11 cellular contexts compared by ENCODE assay signal in genomic region chr20:50313223-50313820, GRCh38.
DNase-seq lines count a peak whose midpoint lies in the region; ATAC-seq and TF ChIP-seq lines count a peak whose summit lies in the region.
"Had no signal": no experiment of that assay in that cellular context is flagged by ENCODE, and none has a peak within 500 bp of the region (broad histone marks: within the 10 kb centered on the region; RNA-seq: fewer than 3 reads in every experiment).

No MANE protein-coding gene starts in this region.

- no peaks in the 10 kb centered on the region for H4K20me1 ChIP-seq in SK-N-SH (ENCODE audit: insufficient read depth)

- peaks cover 14% of the 10 kb centered on the region for H3K27me3 Mint-ChIP-seq in activated CD8-positive, alpha-beta T cell treated with anti-CD3 and anti-CD28 coated beads for 36 hours

- TF ChIP-seq POLR2A in gastrocnemius medialis (IDR thresholded peaks at IDR 0.05) = no peak

- H3K27me3 ChIP-seq in SK-N-SH (ENCODE audit: insufficient read depth) (no peaks in the 10 kb centered on the region), gastrocnemius medialis (no peaks in the 10 kb centered on the region)

- in situ Hi-C loops in gastrocnemius medialis (cut with MboI; ENCODE audit: low sequenced_read_pairs in 4 of 4) = no loop called here

- H3K4me2 ChIP-seq in SK-N-SH = 0 out of 2 replicates have a peak overlapping the region, but pooled peaks have one; percentile 20

- TF ChIP-seq CTCF in SK-N-SH (IDR thresholded peaks at IDR 0.05) = no peak
- no peak for TF ChIP-seq CTCF in fibroblast of pulmonary artery (IDR thresholded peaks at IDR 0.05; ENCODE audit: low read length, missing control alignments)
- TF ChIP-seq CTCF in gastrocnemius medialis (IDR thresholded peaks at IDR 0.05 in 4 of 5, conservative IDR thresholded peaks at IDR 0.05 in 1 of 5) = no peak
- no peak for TF ChIP-seq CTCF in activated CD8-positive, alpha-beta T cell treated with anti-CD3 and anti-CD28 coated beads for 36 hours (IDR thresholded peaks at IDR 0.05)

- H3K79me2 ChIP-seq in SK-N-SH (ENCODE audit: insufficient read depth) = no peaks in the 10 kb centered on the region

- H3F3A ChIP-seq in SK-N-SH (replicated peaks; ENCODE audit: insufficient read depth) = peaks cover 12% of the 10 kb centered on the region

- no peak overlapping the region for H3K27ac Mint-ChIP-seq in activated CD8-positive, alpha-beta T cell treated with anti-CD3 and anti-CD28 coated beads for 36 hours
- H3K27ac Mint-ChIP-seq: activated naive CD4-positive, alpha-beta T cell treated with anti-CD3 and anti-CD28 coated beads, Interleukin-2, amount 50 U/mL, for 24 hours had no signal

- DNase-seq in HCEC 1CT = peak; percentile 58
- no peak for DNase-seq in SK-N-SH
- peak; percentile 72 for DNase-seq in fibroblast of pulmonary artery (ENCODE audit: low read depth)
- DNase-seq in gastrocnemius medialis = no peak
- DNase-seq in NCI-H2029 treated with DMSO at 0.1 percent for 48 hours (lab: John Stamatoyannopoulos, UW) = no peak
- no peak for DNase-seq in NCI-H82 treated with DMSO at 0.1 percent for 48 hours (lab: John Stamatoyannopoulos, UW; ENCODE audit: unreplicated experiment)
- DNase-seq in activated CD8-positive, alpha-beta T cell treated with anti-CD3 and anti-CD28 coated beads for 36 hours = no peak
- DNase-seq: activated CD4-positive, CD25-positive, alpha-beta regulatory T cell treated with anti-CD3 and anti-CD28 coated beads, Interleukin-2, amount 50 U/mL, for 72 hours; small intestine had no signal

- H3K4me3 Mint-ChIP-seq in activated CD8-positive, alpha-beta T cell treated with anti-CD3 and anti-CD28 coated beads for 36 hours = no peak overlapping the region
- H3K4me3 Mint-ChIP-seq: activated naive CD4-positive, alpha-beta T cell treated with anti-CD3 and anti-CD28 coated beads, Interleukin-2, amount 50 U/mL, for 24 hours had no signal

- H3K4me3 ChIP-seq in SK-N-SH (ENCODE audit: low read depth in 2 of 2, low read length in 1 of 2) = no peak overlapping the region
- no peak overlapping the region for H3K4me3 ChIP-seq in fibroblast of pulmonary artery (replicated peaks; ENCODE audit: low read depth, low read length)
- H3K4me3 ChIP-seq in gastrocnemius medialis = no peak overlapping the region

- no peak for TF ChIP-seq EP300 in SK-N-SH (IDR thresholded peaks at IDR 0.05; ENCODE audit: borderline replicate concordance in 1 of 2, low read depth in 1 of 2, low read length in 1 of 2)

- no peak for TF ChIP-seq RAD21 in SK-N-SH (IDR thresholded peaks at IDR 0.05; ENCODE audit: low read length)

- ATAC-seq in gastrocnemius medialis (no peak), GM19397 (IDR thresholded peaks at IDR 0.05; ENCODE audit: unreplicated experiment) (no peak)
- no peak for ATAC-seq in activated CD8-positive, alpha-beta T cell treated with anti-CD3 and anti-CD28 coated beads for 36 hours

- POLR2A ChIA-PET in SK-N-SH (lab: Yijun Ruan, JAX) = no interaction called here
- POLR2A ChIA-PET in activated CD8-positive, alpha-beta T cell treated with anti-CD3 and anti-CD28 coated beads for 36 hours (lab: Charles Lee) = interaction anchor here (0.7 kb wide), 1 partner anchor 15 kb away, joined by 3 read pairs; no protein-coding TSS in a partner anchor

- no peaks in the 10 kb centered on the region for H3K9me2 ChIP-seq in SK-N-SH

- WGBS in SK-N-SH (ENCODE audit: low lambda C conversion rate) = 85% methylated on average over 5 of the region's 6 CpGs

- H3K36me3 ChIP-seq in SK-N-SH (replicated peaks in 1 of 2; ENCODE audit: control insufficient read depth in 1 of 2, insufficient read depth in 2 of 2, low read length in 1 of 2) (no peaks in the 10 kb centered on the region), gastrocnemius medialis (no peaks in the 10 kb centered on the region)

- no peak overlapping the region; the same call in 1 of the 2 replicates for H3K9ac ChIP-seq in SK-N-SH

- H2AFZ ChIP-seq in SK-N-SH (ENCODE audit: low read depth) = no peak overlapping the region

- intact Hi-C loops in gastrocnemius medialis (cut with DNase I; ENCODE audit: low total_unique reads) = no loop called here
- intact Hi-C loops in activated CD8-positive, alpha-beta T cell treated with anti-CD3 and anti-CD28 coated beads for 36 hours (cut with micrococcal nuclease) = no loop called here

- H3K4me1 Mint-ChIP-seq in activated CD8-positive, alpha-beta T cell treated with anti-CD3 and anti-CD28 coated beads for 36 hours (ENCODE audit: low read depth) = peaks cover under 1% of the 10 kb centered on the region
- H3K4me1 Mint-ChIP-seq: activated naive CD4-positive, alpha-beta T cell treated with anti-CD3 and anti-CD28 coated beads, Interleukin-2, amount 50 U/mL, for 24 hours had no signal

- H3K9me3 ChIP-seq in SK-N-SH (no peaks in the 10 kb centered on the region), gastrocnemius medialis (no peaks in the 10 kb centered on the region)

- H3K27ac ChIP-seq in SK-N-SH (ENCODE audit: low read depth in 2 of 2, low read length in 1 of 2) (peak overlapping the region in 1 of 2 experiments; percentile 47; a peak in 1 of 4 replicates), gastrocnemius medialis (peak overlapping the region in 3 of 4 donors; percentile 19 to 50 (median 32))

- CTCF ChIA-PET in SK-N-SH (lab: Yijun Ruan, JAX) = no interaction called here
- CTCF ChIA-PET in activated CD8-positive, alpha-beta T cell treated with anti-CD3 and anti-CD28 coated beads for 36 hours (lab: Charles Lee) = no interaction called here

- H3K4me1 ChIP-seq in SK-N-SH (ENCODE audit: control insufficient read depth in 1 of 2, insufficient read depth in 2 of 2, low read depth in 1 of 2, low read length in 1 of 2) (peaks cover 13 to 14% of the 10 kb centered on the region in 2 experiments), gastrocnemius medialis (peaks cover 10 to 19% of the 10 kb centered on the region in 2 donors)

- no peaks in the 10 kb centered on the region for H3K9me3 Mint-ChIP-seq in activated CD8-positive, alpha-beta T cell treated with anti-CD3 and anti-CD28 coated beads for 36 hours
- H3K9me3 Mint-ChIP-seq: activated naive CD4-positive, alpha-beta T cell treated with anti-CD3 and anti-CD28 coated beads, Interleukin-2, amount 50 U/mL, for 24 hours had no signal

- H3K36me3 Mint-ChIP-seq in activated CD8-positive, alpha-beta T cell treated with anti-CD3 and anti-CD28 coated beads for 36 hours (ENCODE audit: low read depth) = no peaks in the 10 kb centered on the region
- H3K36me3 Mint-ChIP-seq: activated naive CD4-positive, alpha-beta T cell treated with anti-CD3 and anti-CD28 coated beads, Interleukin-2, amount 50 U/mL, for 24 hours had no signal

TF ChIP-seq in SK-N-SH, 30 proteins besides CTCF, POLR2A, EP300 and RAD21:
- TF ChIP-seq SMC3 (IDR thresholded peaks at IDR 0.05; ENCODE audit: low read depth, low read length) = no peak
- no peak for TF ChIP-seq RFX5 (IDR thresholded peaks at IDR 0.05; ENCODE audit: low read length)
- no peak for TF ChIP-seq ZBTB33 (IDR thresholded peaks at IDR 0.05; ENCODE audit: borderline replicate concordance, low read depth)
- TF ChIP-seq MAX (IDR thresholded peaks at IDR 0.05; ENCODE audit: low read depth) = no peak
- peak; percentile 90 for TF ChIP-seq USF1 (IDR thresholded peaks at IDR 0.05; ENCODE audit: borderline replicate concordance, low read depth)

Comparison
In these comparisons a context has a peak if more than half of its experiments do, and no peak if none do; other contexts are left out.
1. DNase-seq: peak in HCEC 1CT (single experiment) and fibroblast of pulmonary artery (single experiment); none in SK-N-SH (single experiment), gastrocnemius medialis (0 of 2), NCI-H2029 treated with DMSO at 0.1 percent for 48 hours (single experiment), NCI-H82 treated with DMSO at 0.1 percent for 48 hours (single experiment) and activated CD8-positive, alpha-beta T cell treated with anti-CD3 and anti-CD28 coated beads for 36 hours (single experiment).